ENCODE assay signal across 13 cellular contexts in the genomic region with DNA sequence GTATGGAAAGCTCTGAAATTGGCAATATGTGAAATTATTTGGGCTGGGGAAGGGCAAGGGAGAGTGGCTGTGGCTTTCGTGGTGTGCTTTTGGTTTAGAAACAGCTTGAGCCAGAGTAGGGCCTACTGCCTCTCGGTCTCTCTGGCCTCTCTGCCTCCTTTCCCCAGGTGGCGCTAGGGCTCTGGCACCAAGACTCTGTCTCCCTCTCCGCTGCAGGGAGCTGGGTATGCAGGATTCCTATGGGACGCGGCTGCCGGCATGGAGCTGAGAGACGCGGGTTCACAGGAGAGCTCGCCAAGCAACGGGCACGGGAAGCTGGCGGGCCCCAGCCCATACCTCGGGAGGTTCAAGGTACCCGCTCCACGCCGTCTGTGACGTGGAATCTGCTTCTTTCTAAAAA.
DNase-seq lines count a peak whose midpoint lies in the region; ATAC-seq, FAIRE-seq and TF ChIP-seq lines count a peak whose summit lies in the region.
"Had no signal": no experiment of that assay in that cellular context is flagged by ENCODE, and none has a peak within 500 bp of the region (broad histone marks: within the 10 kb centered on the region; RNA-seq: fewer than 3 reads in every experiment).

No MANE protein-coding gene starts in this region.

- H3K23ac ChIP-seq in H1 (ENCODE audit: insufficient read length) = no peak overlapping the region

- intact Hi-C loops in natural killer cell (cut with micrococcal nuclease) (no loop called here), lower leg skin (cut with DNase I; ENCODE audit: low total_unique reads) (loop anchor here (10.0 kb wide), 1 partner anchor 100 kb away; no protein-coding TSS in a partner anchor), thyroid gland (cut with DNase I) (no loop called here)

- H2BK15ac ChIP-seq in H1 (ENCODE audit: low read length) = no peak overlapping the region

- peak overlapping the region; percentile 36 to 51 for H3K27ac Mint-ChIP-seq in natural killer cell treated with Interleukin-12 subunit alpha and Interleukin-12 subunit beta and Interleukin-15 and Interleukin-18, amount 100 ng/mL, for 72 hours
- no peak overlapping the region for H3K27ac Mint-ChIP-seq in natural killer cell

- no peak overlapping the region for H3K18ac ChIP-seq in H1 (ENCODE audit: extremely low read depth, low read length)

- TF ChIP-seq CTCF in natural killer cell (IDR thresholded peaks at IDR 0.05) (no peak), H1 (IDR thresholded peaks at IDR 0.05; ENCODE audit: control extremely low read depth in 1 of 3, insufficient read depth in 1 of 3, low read depth in 1 of 3, low read length in 3 of 3) (peak; percentile 25 to 50 (median 49)), lower leg skin (IDR thresholded peaks at IDR 0.05) (no peak), thyroid gland (IDR thresholded peaks at IDR 0.05) (no peak)

- H2BK5ac ChIP-seq in H1 (ENCODE audit: low read depth, low read length) = 0 out of 2 replicates have a peak overlapping the region, but pooled peaks have one; percentile 5

- DNase-seq in natural killer cell treated with Interleukin-12 subunit alpha and Interleukin-12 subunit beta and Interleukin-15 and Interleukin-18, amount 100 ng/mL, for 72 hours (ENCODE audit: low spot score) = no peak
- DNase-seq in natural killer cell (no peak), SHP77 (lab: John Stamatoyannopoulos, UW) (peak; percentile 26 to 46), H1 (ENCODE audit: low read depth in 1 of 2, low spot score in 2 of 2) (peak in 1 of 2 experiments; percentile 53), NCI-H2029 (lab: John Stamatoyannopoulos, UW) (no peak), lower leg skin (ENCODE audit: low spot score in 2 of 2) (no peak), thyroid gland (no peak)
- DNase-seq: ACHN, amniotic stem cell had no signal

- peaks cover 39 to 70% of the 10 kb centered on the region in 2 donors for H3K4me1 Mint-ChIP-seq in natural killer cell treated with Interleukin-12 subunit alpha and Interleukin-12 subunit beta and Interleukin-15 and Interleukin-18, amount 100 ng/mL, for 72 hours (ENCODE audit: low read depth in 2 of 2)
- peaks cover 31 to 41% of the 10 kb centered on the region in 2 donors for H3K4me1 Mint-ChIP-seq in natural killer cell

- no peak overlapping the region for H2BK20ac ChIP-seq in H1 (ENCODE audit: low read length)

- H3K4me1 ChIP-seq in H1 (replicated peaks in 1 of 4; ENCODE audit: control insufficient read depth in 3 of 4, insufficient read depth in 4 of 4, low read length in 3 of 4) (peaks cover 20 to 43% (median 28%) of the 10 kb centered on the region in 4 experiments), thyroid gland (peaks cover 0 to under 1% of the 10 kb centered on the region in 2 donors)

- no peak overlapping the region for H3K56ac ChIP-seq in H1 (replicated peaks; ENCODE audit: insufficient read length, low read depth, low read length)

- ATAC-seq in natural killer cell treated with Interleukin-12 subunit alpha and Interleukin-12 subunit beta and Interleukin-15 and Interleukin-18, amount 100 ng/mL, for 72 hours = no peak
- ATAC-seq in natural killer cell (no peak), GM21737 (IDR thresholded peaks at IDR 0.05; ENCODE audit: unreplicated experiment) (no peak)

- H4K8ac ChIP-seq in H1 (ENCODE audit: extremely low read depth, insufficient read depth, low read length) = no peak overlapping the region

- H4K91ac ChIP-seq in H1 (replicated peaks; ENCODE audit: insufficient read length, low read length) = no peak overlapping the region

- H3K36me3 ChIP-seq in H1 (ENCODE audit: control insufficient read depth in 2 of 4, insufficient read depth in 4 of 4, low read length in 3 of 4) (no peaks in the 10 kb centered on the region; a peak in 1 of 8 replicates), thyroid gland (no peaks in the 10 kb centered on the region)

- CTCF ChIA-PET in H1 (lab: Charles Lee; ENCODE audit: partially characterized antibody) = interaction anchor here (0.5 to 3.7 kb wide), 26 partner anchors 8 to 310 kb away, joined by 3 to 36 read pairs (median 4); no protein-coding TSS in a partner anchor

- peak overlapping the region; percentile 86 for H3K4ac ChIP-seq in H1 (replicated peaks; ENCODE audit: insufficient read length, low read depth, low read length)

- H3K9me3 ChIP-seq in H1 (ENCODE audit: insufficient read depth in 2 of 2, low read depth in 1 of 2, low read length in 1 of 2) (no peaks in the 10 kb centered on the region), thyroid gland (no peaks in the 10 kb centered on the region)

- H3K79me2 ChIP-seq in H1 (ENCODE audit: control insufficient read depth in 1 of 2, insufficient read depth in 2 of 2, low read length in 2 of 2) = no peaks in the 10 kb centered on the region

- no peak overlapping the region for H4K5ac ChIP-seq in H1 (ENCODE audit: insufficient read length, low read depth, low read length)

- H3K27me3 ChIP-seq in H1 (replicated peaks in 1 of 4; ENCODE audit: control insufficient read depth in 3 of 4, extremely low read depth in 1 of 4, insufficient read depth in 3 of 4, low read length in 3 of 4) (no peaks in the 10 kb centered on the region), thyroid gland (no peaks in the 10 kb centered on the region)

- no peaks in the 10 kb centered on the region for H3K36me3 Mint-ChIP-seq in natural killer cell treated with Interleukin-12 subunit alpha and Interleukin-12 subunit beta and Interleukin-15 and Interleukin-18, amount 100 ng/mL, for 72 hours
- no peaks in the 10 kb centered on the region for H3K36me3 Mint-ChIP-seq in natural killer cell

- no peaks in the 10 kb centered on the region for H3K79me1 ChIP-seq in H1 (ENCODE audit: low read depth, low read length)

- FAIRE-seq in H1 (lab: Jason Lieb, UNC) = no peak
- FAIRE-seq: colon had no signal

- no peak overlapping the region; the same call in 1 of the 2 replicates for H2BK12ac ChIP-seq in H1 (ENCODE audit: low read depth, low read length)

- peak; percentile 31 to 41; a peak in 3 of 4 replicates for TF ChIP-seq RAD21 in H1 (IDR thresholded peaks at IDR 0.05 in 1 of 2, conservative IDR thresholded peaks at IDR 0.05 in 1 of 2; ENCODE audit: low read depth in 2 of 2, low read length in 2 of 2)

- H2AFZ ChIP-seq in H1 (ENCODE audit: low read length) = no peak overlapping the region

- H3K4me2 ChIP-seq in H1 (ENCODE audit: insufficient read depth in 1 of 2, low read depth in 2 of 2, low read length in 2 of 2) = no peak overlapping the region
- H3K4me2 ChIP-seq: smooth muscle cell had no signal

- H2BK120ac ChIP-seq in H1 (replicated peaks; ENCODE audit: low read depth, low read length) = no peak overlapping the region

- no peaks in the 10 kb centered on the region for H3K23me2 ChIP-seq in H1 (ENCODE audit: low read depth, low read length)

- TF ChIP-seq POLR2A in H1 (IDR thresholded peaks at IDR 0.05; ENCODE audit: control extremely low read depth in 1 of 2, low read depth in 2 of 2, low read length in 2 of 2) = no peak
- no peak for TF ChIP-seq POLR2A in lower leg skin (IDR thresholded peaks at IDR 0.05)
- no peak for TF ChIP-seq POLR2A in thyroid gland (IDR thresholded peaks at IDR 0.05)

- WGBS in H1 (ENCODE audit: extremely low coverage in 1 of 2, insufficient coverage in 1 of 2, insufficient read length in 1 of 2, insufficient replicate concordance in 2 of 2, low coverage in 1 of 2, low lambda C conversion rate in 2 of 2, missing lambda C conversion rate in 1 of 2), 2 experiments = 85% methylated on average over 18 of the region's 18 CpGs; no CpG with 5 or more reads in 1 of the 2 experiments
- WGBS in lower leg skin, 2 donors = 91 to 97% methylated on average over 18 of the region's 18 CpGs
- WGBS in thyroid gland, 2 donors = 87 to 89% methylated on average over 18 of the region's 18 CpGs

- H3K27me3 Mint-ChIP-seq in natural killer cell treated with Interleukin-12 subunit alpha and Interleukin-12 subunit beta and Interleukin-15 and Interleukin-18, amount 100 ng/mL, for 72 hours = peaks cover 7 to 8% of the 10 kb centered on the region in 2 donors
- peaks cover 7 to 8% of the 10 kb centered on the region in 2 donors for H3K27me3 Mint-ChIP-seq in natural killer cell (ENCODE audit: low read depth in 2 of 2)

- no peaks in the 10 kb centered on the region for H3K9me3 Mint-ChIP-seq in natural killer cell treated with Interleukin-12 subunit alpha and Interleukin-12 subunit beta and Interleukin-15 and Interleukin-18, amount 100 ng/mL, for 72 hours
- H3K9me3 Mint-ChIP-seq in natural killer cell = no peaks in the 10 kb centered on the region

- H3K14ac ChIP-seq in H1 (ENCODE audit: insufficient read length) = no peak overlapping the region

- H3K9ac ChIP-seq in H1 (replicated peaks in 1 of 4; ENCODE audit: extremely low read depth in 1 of 4, low read depth in 3 of 4, low read length in 3 of 4) = no peak overlapping the region

- no peak overlapping the region for H3K4me3 ChIP-seq in H1 (ENCODE audit: extremely low read depth in 1 of 4, insufficient read depth in 2 of 4, low read depth in 3 of 4, low read length in 4 of 4)
- no peak overlapping the region for H3K4me3 ChIP-seq in lower leg skin (ENCODE audit: low read depth, poor library complexity, severe bottlenecking)
- H3K4me3 ChIP-seq in thyroid gland (replicated peaks in 1 of 3) = no peak overlapping the region
- H3K4me3 ChIP-seq: lung, smooth muscle cell had no signal

- peak overlapping the region; percentile 58 for H3K4me3 Mint-ChIP-seq in natural killer cell treated with Interleukin-12 subunit alpha and Interleukin-12 subunit beta and Interleukin-15 and Interleukin-18, amount 100 ng/mL, for 72 hours
- H3K4me3 Mint-ChIP-seq in natural killer cell = no peak overlapping the region

- H3K27ac ChIP-seq in H1 (ENCODE audit: low read depth, low read length) (no peak overlapping the region), thyroid gland (no peak overlapping the region)

- H2AK5ac ChIP-seq in H1 (ENCODE audit: low read depth, low read length) = no peak overlapping the region

- no peaks in the 10 kb centered on the region for H4K20me1 ChIP-seq in H1 (replicated peaks in 1 of 2; ENCODE audit: control insufficient read depth in 1 of 2, insufficient read depth in 2 of 2, low read length in 2 of 2)

- POLR2A ChIA-PET in H1 (lab: Charles Lee; ENCODE audit: partially characterized antibody) = interaction anchor here (0.7 kb wide), 1 partner anchor 134 kb away, joined by 3 read pairs; no protein-coding TSS in a partner anchor

- no peak for TF ChIP-seq EP300 in H1 (IDR thresholded peaks at IDR 0.05; ENCODE audit: borderline replicate concordance in 1 of 2, low read depth in 2 of 2, low read length in 2 of 2)

TF ChIP-seq in H1, 55 proteins besides CTCF, POLR2A, EP300 and RAD21 (continues in another document):
- TF ChIP-seq KDM1A (IDR thresholded peaks at IDR 0.05; ENCODE audit: borderline replicate concordance, low read length) (no peak), CBX8 (IDR thresholded peaks at IDR 0.05; ENCODE audit: borderline replicate concordance, low read depth, low read length) (no peak), GTF2F1 (IDR thresholded peaks at IDR 0.05; ENCODE audit: borderline replicate concordance, low read depth, low read length) (no peak), CHD1 (IDR thresholded peaks at IDR 0.05; ENCODE audit: low read depth, low read length) (no peak), SP1 (IDR thresholded peaks at IDR 0.05; ENCODE audit: low read depth, low read length) (no peak), TCF12 (IDR thresholded peaks at IDR 0.05; ENCODE audit: low read depth, low read length) (no peak), CTBP2 (IDR thresholded peaks at IDR 0.05; ENCODE audit: borderline replicate concordance, insufficient read depth, insufficient read length, low read length) (no peak)

Comparison
In these comparisons a context has a peak if more than half of its experiments do, and no peak if none do; other contexts are left out.
1. H3K27ac Mint-ChIP-seq: peak in natural killer cell treated with Interleukin-12 subunit alpha and Interleukin-12 subunit beta and Interleukin-15 and Interleukin-18, amount 100 ng/mL, for 72 hours (2 of 2); none in natural killer cell (0 of 2).
2. DNase-seq: peak in SHP77 (2 of 2); none in natural killer cell treated with Interleukin-12 subunit alpha and Interleukin-12 subunit beta and Interleukin-15 and Interleukin-18, amount 100 ng/mL, for 72 hours (single experiment), natural killer cell (single experiment), NCI-H2029 (single experiment), lower leg skin (0 of 2) and thyroid gland (0 of 2).
3. CTCF ChIP-seq: peak in H1 (3 of 3); none in natural killer cell (single experiment), lower leg skin (0 of 3) and thyroid gland (0 of 6).